Comparison of ENCODE assay signal across 19 cellular contexts in genomic region chr6:32075781-32076494, GRCh38. TPM values are rescaled to one million over a fixed set of nuclear protein-coding genes. Genes with fewer than 3 reads are reported as not detected.
DNase-seq lines count a peak whose midpoint lies in the region; ATAC-seq and TF ChIP-seq lines count a peak whose summit lies in the region.
"Had no signal": no experiment of that assay in that cellular context is flagged by ENCODE, and none has a peak within 500 bp of the region (broad histone marks: within the 10 kb centered on the region; RNA-seq: fewer than 3 reads in every experiment).

No MANE protein-coding gene starts in this region.

- no peak overlapping the region for H3K4me3 ChIP-seq in breast epithelium
- H3K4me3 ChIP-seq: SJSA1, tibial nerve had no signal

- no peaks in the 10 kb centered on the region for H3K9me3 ChIP-seq in breast epithelium
- H3K9me3 ChIP-seq: SJSA1, tibial nerve had no signal

- BruUV-seq in MCF 10A (replicated peaks; lab: Mats Ljungman, UMichigan), result no TSS peak

- H3K9me3 Mint-ChIP-seq in MCF 10A (ENCODE audit: unreplicated experiment) (no peaks in the 10 kb centered on the region), type B pancreatic cell (no peaks in the 10 kb centered on the region)
- H3K9me3 Mint-ChIP-seq: effector memory CD8-positive, alpha-beta T cell; stimulated activated memory B cell treated with anti-CD40 and anti-IgM and Interleukin-4, amounts not matched to agents 10 μg/mL and 1 μg/mL and 100 μg/mL, for 72 hours; T-helper 2 cell treated with Interferon-gamma antibody and Interleukin-4, amounts not matched to agents 5 μg/mL and 100 μg/mL, for 36 hours had no signal

- ATAC-seq in HG03439 (IDR thresholded peaks at IDR 0.05; ENCODE audit: unreplicated experiment), result no peak
- ATAC-seq: effector memory CD8-positive, alpha-beta T cell; left lobe of liver; stimulated activated memory B cell treated with anti-CD40 and anti-IgM and Interleukin-4, amounts not matched to agents 10 μg/mL and 1 μg/mL and 100 μg/mL, for 72 hours had no signal

- POLR2A ChIA-PET in MCF 10A (lab: Yijun Ruan, JAX), result interaction anchor here (0.5 to 0.7 kb wide), 3 partner anchors 27 to 1124 kb away, joined by 3 to 5 read pairs (median 3); partner anchors contain the start of gene RXRB

- H3K36me3 Mint-ChIP-seq in MCF 10A (ENCODE audit: insufficient read depth, unreplicated experiment) (peaks cover 16% of the 10 kb centered on the region), type B pancreatic cell (peaks cover 4% of the 10 kb centered on the region)
- H3K36me3 Mint-ChIP-seq: stimulated activated memory B cell treated with anti-CD40 and anti-IgM and Interleukin-4, amounts not matched to agents 10 μg/mL and 1 μg/mL and 100 μg/mL, for 72 hours had no signal

- intact Hi-C loops in MCF 10A (cut with micrococcal nuclease), result no loop called here
- intact Hi-C loops in breast epithelium (cut with DNase I; ENCODE audit: low total_unique reads), result no loop called here

- peak overlapping the region in 1 of 2 donors; percentile 14 for H3K27ac ChIP-seq in breast epithelium
- H3K27ac ChIP-seq: SJSA1 had no signal

- CTCF ChIA-PET in MCF 10A (lab: Yijun Ruan, JAX), result interaction anchor here (0.8 to 1.9 kb wide), 5 partner anchors 14 to 122 kb away, joined by 3 to 7 read pairs (median 5); no protein-coding TSS in a partner anchor

- no peaks in the 10 kb centered on the region for H3K27me3 ChIP-seq in breast epithelium
- H3K27me3 ChIP-seq: SJSA1, tibial nerve had no signal

- H3K27ac Mint-ChIP-seq in MCF 10A (ENCODE audit: low read depth, unreplicated experiment) (peak overlapping the region; percentile 10), type B pancreatic cell (peak overlapping the region; percentile 96)
- H3K27ac Mint-ChIP-seq: effector memory CD8-positive, alpha-beta T cell; stimulated activated memory B cell treated with anti-CD40 and anti-IgM and Interleukin-4, amounts not matched to agents 10 μg/mL and 1 μg/mL and 100 μg/mL, for 72 hours; T-helper 2 cell treated with Interferon-gamma antibody and Interleukin-4, amounts not matched to agents 5 μg/mL and 100 μg/mL, for 36 hours had no signal

- H3K4me3 Mint-ChIP-seq in MCF 10A (ENCODE audit: unreplicated experiment) (no peak overlapping the region), type B pancreatic cell (peak overlapping the region; percentile 16)
- H3K4me3 Mint-ChIP-seq: effector memory CD8-positive, alpha-beta T cell; stimulated activated memory B cell treated with anti-CD40 and anti-IgM and Interleukin-4, amounts not matched to agents 10 μg/mL and 1 μg/mL and 100 μg/mL, for 72 hours; T-helper 2 cell treated with Interferon-gamma antibody and Interleukin-4, amounts not matched to agents 5 μg/mL and 100 μg/mL, for 36 hours had no signal

- TF ChIP-seq CTCF in MCF 10A (IDR thresholded peaks at IDR 0.05; ENCODE audit: unreplicated experiment), result no peak
- no peak for TF ChIP-seq CTCF in breast epithelium (IDR thresholded peaks at IDR 0.05)
- TF ChIP-seq CTCF in type B pancreatic cell (conservative IDR thresholded peaks at IDR 0.05), result no peak

- H3K4me1 Mint-ChIP-seq in MCF 10A (ENCODE audit: insufficient read depth, unreplicated experiment) (peaks cover 21% of the 10 kb centered on the region), type B pancreatic cell (ENCODE audit: unreplicated experiment) (peaks cover 23% of the 10 kb centered on the region)
- H3K4me1 Mint-ChIP-seq: stimulated activated memory B cell treated with anti-CD40 and anti-IgM and Interleukin-4, amounts not matched to agents 10 μg/mL and 1 μg/mL and 100 μg/mL, for 72 hours had no signal

- no peak for DNase-seq in MCF 10A (ENCODE audit: unreplicated experiment)
- DNase-seq in breast epithelium (ENCODE audit: low spot score in 2 of 2), result no peak
- peak; percentile 33 for DNase-seq in astrocyte of the hippocampus (ENCODE audit: low read depth, low spot score)
- DNase-seq in kidney tubule cell (ENCODE audit: low spot score), result peak; percentile 51
- DNase-seq in type B pancreatic cell (ENCODE audit: extremely low spot score, unreplicated experiment), result no peak
- no peak for DNase-seq in NCI-H2171 (lab: John Stamatoyannopoulos, UW)
- DNase-seq in NCI-H1930 (lab: John Stamatoyannopoulos, UW), result no peak
- DNase-seq: activated effector memory CD4-positive, alpha-beta T cell treated with Interleukin-2 at 50 U/mL for 16 hours; C1 segment of cervical spinal cord; DMS 273 treated with DMSO at 0.1 percent for 48 hours; effector memory CD8-positive, alpha-beta T cell; NCI-H1694; NCI-H446 had no signal

- peaks cover under 1% of the 10 kb centered on the region for H3K27me3 Mint-ChIP-seq in MCF 10A (ENCODE audit: insufficient read depth, unreplicated experiment)
- H3K27me3 Mint-ChIP-seq in type B pancreatic cell, result no peaks in the 10 kb centered on the region

- TF ChIP-seq POLR2A in breast epithelium (IDR thresholded peaks at IDR 0.05), result no peak

- H3K4me1 ChIP-seq in breast epithelium, result no peaks in the 10 kb centered on the region

- no peaks in the 10 kb centered on the region for H3K36me3 ChIP-seq in breast epithelium
- H3K36me3 ChIP-seq: SJSA1 had no signal

RNA-seq across cellular contexts. Expression of gene TNXB, which starts 33.2 kb away (rescaled TPM):
- total RNA-seq in MCF 10A (2022) (3.0 and 4.3 TPM in 2 replicates), breast epithelium (100 to 1,000 TPM in 1 of 3 donors, 10 to 100 TPM in 2; 32.9 to 109 (median 89.8) TPM), type B pancreatic cell (ENCODE audit: low replicate concordance) (20.8 and 22.2 TPM in 2 replicates)

RNA-seq across cellular contexts. Expression of gene CYP21A2, which starts 37.7 kb away (rescaled TPM):
- total RNA-seq in MCF 10A (2022), result 0.33 and 0.88 TPM in 2 replicates
- 10 to 100 TPM in 1 of 3 donors, 1 to 10 TPM in 1, not detected in 1; 1.6 to 14.1 TPM for total RNA-seq in breast epithelium
- 0.14 and 0.68 TPM in 2 replicates for total RNA-seq in type B pancreatic cell (ENCODE audit: low replicate concordance)
- total RNA-seq: SJSA1 had no signal

RNA-seq across cellular contexts. Expression of gene ATF6B, which starts 52.1 kb away (rescaled TPM):
- total RNA-seq in MCF 10A (2022) (65.6 and 86.5 TPM in 2 replicates), breast epithelium (10 to 100 TPM; 37.0 to 44.8 (median 43.6) TPM), type B pancreatic cell (ENCODE audit: low replicate concordance) (95.8 and 99.3 TPM in 2 replicates)

RNA-seq across cellular contexts. Expression of gene FKBPL, which starts 54.1 kb away (rescaled TPM):
- total RNA-seq in MCF 10A (2022) (4.8 and 5.8 TPM in 2 replicates), breast epithelium (1 to 10 TPM; 2.6 to 4.1 (median 2.7) TPM), type B pancreatic cell (ENCODE audit: low replicate concordance) (8.4 and 10.1 TPM in 2 replicates)

Comparison
In these comparisons a context has a peak if more than half of its experiments do, and no peak if none do; other contexts are left out.
1. DNase-seq: peak in astrocyte of the hippocampus (single experiment) and kidney tubule cell (single experiment); none in MCF 10A (single experiment), breast epithelium (0 of 2), type B pancreatic cell (single experiment), NCI-H2171 (single experiment) and NCI-H1930 (0 of 2).